Comparison of ENCODE assay signal across 8 cellular contexts in genomic region chr17:46922487-46922803, GRCh38. TPM values are rescaled to one million over a fixed set of nuclear protein-coding genes. Genes with fewer than 3 reads are reported as not detected.
DNase-seq lines count a peak whose midpoint lies in the region; ATAC-seq and TF ChIP-seq lines count a peak whose summit lies in the region.

No MANE protein-coding gene starts in this region.

- no peak for DNase-seq in Right ventricle myocardium inferior (ENCODE audit: missing footprints)
- DNase-seq in cardiac septum (ENCODE audit: low spot score) = no peak
- no peak for DNase-seq in choroid plexus epithelial cell (ENCODE audit: low read depth)
- no peak for DNase-seq in HT-29 (ENCODE audit: low spot score)
- no peak for DNase-seq in NCI-H69 (lab: John Stamatoyannopoulos, UW)
- DNase-seq in NCI-H128 (lab: John Stamatoyannopoulos, UW; ENCODE audit: unreplicated experiment) = no peak
- DNase-seq in NCI-H146 treated with DMSO at 0.1 percent for 48 hours (lab: John Stamatoyannopoulos, UW; ENCODE audit: unreplicated experiment) = no peak

- H3K4me3 ChIP-seq in choroid plexus epithelial cell (ENCODE audit: low read depth, low read length) = peak overlapping the region; percentile 100
- H3K4me3 ChIP-seq in mononuclear cell (ENCODE audit: low read length) = peak overlapping the region; percentile 99

- intact Hi-C loops in Right ventricle myocardium inferior (cut with DNase I) = no loop called here
- intact Hi-C loops in cardiac septum (cut with DNase I) = no loop called here

- H3K4me1 ChIP-seq in mononuclear cell (ENCODE audit: insufficient read depth, low read length) = peaks cover 23% of the 10 kb centered on the region

- no peak for TF ChIP-seq CTCF in choroid plexus epithelial cell (conservative IDR thresholded peaks at IDR 0.05; ENCODE audit: low read depth, low read length)

- H3K27me3 ChIP-seq in mononuclear cell (ENCODE audit: insufficient read depth, low read length) = no peaks in the 10 kb centered on the region

- no peaks in the 10 kb centered on the region for H3K9me3 ChIP-seq in mononuclear cell (ENCODE audit: low read depth, low read length)

- ATAC-seq in Right ventricle myocardium inferior = peak; percentile 6

RNA-seq across cellular contexts. Expression of gene GOSR2, which starts 0.5 kb away (rescaled TPM):
- 35.2 TPM for total RNA-seq in Right ventricle myocardium inferior
- 45.9 TPM for total RNA-seq in cardiac septum
- 27.5 TPM for total RNA-seq in mononuclear cell
- 14.2 and 16.5 TPM in 2 replicates for total RNA-seq in HT-29 (2014; rRNA removed; shearing (Covaris generic))

RNA-seq across cellular contexts. Expression of gene RPRML, which starts 56.6 kb away (rescaled TPM):
- total RNA-seq in Right ventricle myocardium inferior (not detected), cardiac septum (0.38 TPM), mononuclear cell (not detected)
- total RNA-seq in HT-29 (2014; rRNA removed; shearing (Covaris generic)) = not detected in 2 replicates
